In the genomic region with DNA sequence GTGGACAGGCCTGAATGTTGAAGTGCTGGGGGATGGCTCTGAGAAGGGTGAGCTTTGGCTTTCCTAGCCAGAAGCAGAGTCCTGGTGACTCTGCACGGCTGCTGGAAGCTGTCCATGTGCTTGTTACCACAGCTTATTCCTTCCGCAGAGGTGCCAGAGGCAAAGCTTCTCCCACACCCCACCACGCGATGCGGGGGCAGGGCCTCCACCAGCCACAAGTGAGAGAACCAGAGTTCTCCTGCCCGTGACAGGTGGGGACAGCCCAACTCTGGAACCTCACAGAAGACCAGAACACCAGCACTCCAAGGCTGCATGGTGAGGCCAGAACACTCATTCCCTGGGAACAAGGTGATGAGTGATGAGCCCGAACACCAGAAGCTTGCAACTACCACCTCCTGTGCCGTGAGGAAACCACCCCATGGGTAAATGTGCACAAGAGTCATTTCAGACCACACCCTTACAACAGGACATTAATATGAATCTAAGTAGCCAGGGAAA, we compare ENCODE assay signal across 11 cellular contexts. TPM values are rescaled to one million over a fixed set of nuclear protein-coding genes. Genes with fewer than 3 reads are reported as not detected.
DNase-seq lines count a peak whose midpoint lies in the region; ATAC-seq, FAIRE-seq and TF ChIP-seq lines count a peak whose summit lies in the region.
"Had no signal": no experiment of that assay in that cellular context is flagged by ENCODE, and none has a peak within 500 bp of the region (broad histone marks: within the 10 kb centered on the region; RNA-seq: fewer than 3 reads in every experiment).

No MANE protein-coding gene starts in this region.

- no TSS peak for BruUV-seq in MCF 10A (replicated peaks; lab: Mats Ljungman, UMichigan)

- no peak overlapping the region for H3K4me3 ChIP-seq in pancreas

- peak overlapping the region; percentile 29 for H3K4me3 Mint-ChIP-seq in MCF 10A (ENCODE audit: unreplicated experiment)

- H3K27ac Mint-ChIP-seq in MCF 10A (ENCODE audit: low read depth, unreplicated experiment), result peak overlapping the region; percentile 85

- peak overlapping the region in 2 of 4 donors; percentile 1 to 30 for H3K27ac ChIP-seq in pancreas

- TF ChIP-seq CTCF in MCF 10A (IDR thresholded peaks at IDR 0.05; ENCODE audit: unreplicated experiment), result no peak
- no peak for TF ChIP-seq CTCF in pancreas (IDR thresholded peaks at IDR 0.05)

- H3K9me3 ChIP-seq in pancreas, result no peaks in the 10 kb centered on the region

- intact Hi-C loops in MCF 10A (cut with micrococcal nuclease), result no loop called here
- intact Hi-C loops in left cardiac atrium (cut with DNase I), result no loop called here
- intact Hi-C loops in pancreas (cut with DNase I), result no loop called here

- CTCF ChIA-PET in MCF 10A (lab: Yijun Ruan, JAX), result interaction anchor here (0.6 to 5.3 kb wide), 29 partner anchors 9 to 790 kb away, joined by 3 to 23 read pairs (median 5); no protein-coding TSS in a partner anchor

- WGBS in pancreas, 2 donors, result 57 to 64% methylated on average over 8 of the region's 8 CpGs

- no peaks in the 10 kb centered on the region for H3K9me3 Mint-ChIP-seq in MCF 10A (ENCODE audit: unreplicated experiment)

- peaks cover 0 to 10% (median 5%) of the 10 kb centered on the region in 3 donors for H3K4me1 ChIP-seq in pancreas

- peaks cover 0 to 38% (median 33%) of the 10 kb centered on the region in 3 donors for H3K36me3 ChIP-seq in pancreas

- no peaks in the 10 kb centered on the region for H3K27me3 Mint-ChIP-seq in MCF 10A (ENCODE audit: insufficient read depth, unreplicated experiment)

- no peaks in the 10 kb centered on the region for H3K27me3 ChIP-seq in pancreas

- peaks cover 44% of the 10 kb centered on the region for H3K4me1 Mint-ChIP-seq in MCF 10A (ENCODE audit: insufficient read depth, unreplicated experiment)

- DNase-seq in AG20443 (ENCODE audit: low spot score), result peak; percentile 73
- DNase-seq in MCF 10A (ENCODE audit: unreplicated experiment), result peak; percentile 92
- DNase-seq in left cardiac atrium, result peak; percentile 75
- DNase-seq in pancreas, result no peak
- no peak for DNase-seq in globus pallidus (ENCODE audit: low spot score)
- DNase-seq in NCI-H128 (lab: John Stamatoyannopoulos, UW; ENCODE audit: unreplicated experiment), result no peak
- DNase-seq in NCI-H2029 (lab: John Stamatoyannopoulos, UW), result no peak
- no peak for DNase-seq in SW 1271 (lab: John Stamatoyannopoulos, UW)
- DNase-seq: activated CD8-positive, alpha-beta memory T cell treated with anti-CD3 and anti-CD28 coated beads for 24 hours; cerebellar nuclear complex; NCI-H1694 had no signal

- FAIRE-seq in pancreas (lab: Jason Lieb, UNC), result no peak

- POLR2A ChIA-PET in MCF 10A (lab: Yijun Ruan, JAX), result interaction anchor here (0.6 to 6.6 kb wide), 32 partner anchors 9 to 752 kb away, joined by 3 to 51 read pairs (median 5); a partner anchor contains a TSS

- peaks cover 50% of the 10 kb centered on the region for H3K36me3 Mint-ChIP-seq in MCF 10A (ENCODE audit: insufficient read depth, unreplicated experiment)

- peak; percentile 60 to 74 for ATAC-seq in left cardiac atrium
- peak; percentile 28 to 53 (median 40) for ATAC-seq in pancreas

RNA-seq across cellular contexts. Expression of a gene that starts 36.7 kb away (rescaled TPM):
- total RNA-seq in MCF 10A (2022), result 62.5 and 88.0 TPM in 2 replicates
- 10 to 100 TPM; 32.4 to 42.3 TPM for total RNA-seq in left cardiac atrium
- 10 to 100 TPM; 22.6 to 60.1 (median 27.4) TPM for total RNA-seq in pancreas
- 10 to 100 TPM; 13.9 to 14.6 TPM for polyA plus RNA-seq in pancreas

Comparison
In these comparisons a context has a peak if more than half of its experiments do, and no peak if none do; other contexts are left out.
1. DNase-seq: peak in AG20443 (single experiment), MCF 10A (single experiment) and left cardiac atrium (single experiment); none in pancreas (0 of 6), globus pallidus (single experiment), NCI-H128 (single experiment), NCI-H2029 (single experiment) and SW 1271 (0 of 2).